19 cellular contexts compared by ENCODE assay signal in the genomic region with DNA sequence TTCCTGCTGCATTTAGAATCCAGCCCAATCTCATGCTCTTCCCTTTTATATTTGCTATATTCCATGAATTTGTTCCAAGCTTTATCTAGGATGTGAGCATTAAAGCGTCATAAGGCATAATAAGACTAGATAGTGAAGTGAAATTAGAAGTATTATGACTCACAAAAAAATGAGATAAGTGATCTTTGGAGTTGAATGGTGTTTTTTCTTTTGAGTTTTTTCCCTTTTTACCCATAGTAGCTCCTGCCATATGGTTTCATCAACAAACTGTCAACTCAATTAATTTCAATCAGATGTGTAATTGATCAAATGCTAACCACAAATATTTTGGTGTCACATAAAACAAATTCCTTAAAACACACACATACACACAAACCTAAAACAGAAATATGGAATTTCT. TPM values are rescaled to one million over a fixed set of nuclear protein-coding genes. Genes with fewer than 3 reads are reported as not detected.
DNase-seq lines count a peak whose midpoint lies in the region; ATAC-seq, FAIRE-seq and TF ChIP-seq lines count a peak whose summit lies in the region.
"Had no signal": no experiment of that assay in that cellular context is flagged by ENCODE, and none has a peak within 500 bp of the region (broad histone marks: within the 10 kb centered on the region; RNA-seq: fewer than 3 reads in every experiment).

No MANE protein-coding gene starts in this region.

- no peak overlapping the region for H3K4me3 ChIP-seq in K562
- H3K4me3 ChIP-seq: MG63, SJCRH30 had no signal

- TF ChIP-seq RAD21 in K562 (CRISPR knock-in tag; conservative IDR thresholded peaks at IDR 0.05 in 1 of 2, IDR thresholded peaks at IDR 0.05 in 1 of 2) = no peak

- H3K9ac ChIP-seq in K562 (ENCODE audit: insufficient read depth in 1 of 2, low read depth in 2 of 2, low read length in 2 of 2) = 0 out of 4 replicates have a peak overlapping the region, but pooled peaks of 1 of the 2 experiments have one; percentile 1

- 0 out of 2 replicates have a peak, but pooled peaks cover 4% of the 10 kb centered on the region for H4K20me1 ChIP-seq in K562 (replicated peaks; ENCODE audit: control insufficient read depth, insufficient read depth, low read length)

- no peaks in the 10 kb centered on the region for H3K27me3 Mint-ChIP-seq in nephron (ENCODE audit: low read depth)
- H3K27me3 Mint-ChIP-seq: IgD-negative memory B cell had no signal

- no TSS peak for BruUV-seq in K562 (replicated peaks; lab: Mats Ljungman, UMichigan)

- no peaks in the 10 kb centered on the region for H3K9me1 ChIP-seq in K562 (ENCODE audit: control insufficient read depth, insufficient read depth, low read length)

- in situ Hi-C loops in K562 (cut with MboI) = no loop called here

- H3K9me3 Mint-ChIP-seq in nephron = no peaks in the 10 kb centered on the region
- H3K9me3 Mint-ChIP-seq: CD8-positive, alpha-beta T cell had no signal

- H3K4me1 ChIP-seq in K562 (replicated peaks in 1 of 2; ENCODE audit: control insufficient read depth in 2 of 2, insufficient read depth in 2 of 2, low read length in 2 of 2) = peaks cover 0 to 8% of the 10 kb centered on the region in 2 experiments; a peak in 4 of 5 replicates
- H3K4me1 ChIP-seq: SJCRH30 had no signal

- DNase-seq in AG20443 (ENCODE audit: low spot score) = peak; percentile 6
- peak; percentile 38 for DNase-seq in NCI-H226
- no peak for DNase-seq in K562 (ENCODE audit: extremely low read depth in 1 of 4, low spot score in 3 of 4)
- no peak for DNase-seq in stimulated activated CD4-positive, alpha-beta T cell treated with anti-CD3 and anti-CD28 coated beads, Interleukin-2, amount 100 ng/mL, for 48 hours
- DNase-seq in epidermal melanocyte (ENCODE audit: insufficient read length, low spot score) = no peak
- DNase-seq: CD8-positive, alpha-beta T cell; H7; Kasumi-1; MG63; NCI-H1048; NCI-H1436; NCI-H2029; SJCRH30 had no signal

- TF ChIP-seq POLR2A in K562 (conservative IDR thresholded peaks at IDR 0.05) = no peak

- H3K27me3 ChIP-seq in K562 (ENCODE audit: control insufficient read depth in 2 of 2, insufficient read depth in 2 of 2, low read length in 2 of 2) = no peaks in the 10 kb centered on the region
- H3K27me3 ChIP-seq: MG63, SJCRH30 had no signal

- no peak for TF ChIP-seq EP300 in K562 (IDR thresholded peaks at IDR 0.05; ENCODE audit: low read length)

- CTCF ChIA-PET in K562 (lab: Yijun Ruan, JAX; ENCODE audit: low intra/inter-chr PET ratio) = no interaction called here

- TF ChIP-seq CTCF in K562 (IDR thresholded peaks at IDR 0.05 in 2 of 3, conservative IDR thresholded peaks at IDR 0.05 in 1 of 3; ENCODE audit: insufficient read depth in 2 of 3, low read depth in 1 of 3, low read length in 3 of 3) = no peak
- no peak for TF ChIP-seq CTCF in nephron (IDR thresholded peaks at IDR 0.05; ENCODE audit: unreplicated experiment in 3 of 3)

- peak overlapping the region; percentile 6; the same call in 1 of the 3 replicates for H3K27ac ChIP-seq in K562 (ENCODE audit: extremely low read depth, low read depth, low read length)
- H3K27ac ChIP-seq: HL-60, SJCRH30 had no signal

- peaks cover 92% of the 10 kb centered on the region for H3K79me2 ChIP-seq in K562 (ENCODE audit: control insufficient read depth, insufficient read depth, low read length)

- no peak overlapping the region for H3K4me2 ChIP-seq in K562 (ENCODE audit: insufficient read depth, low read length)

- 40% methylated on average over 1 of the region's 1 CpG for WGBS in K562 (ENCODE audit: insufficient coverage, low coverage, missing lambda C conversion rate)

- peaks cover 35% of the 10 kb centered on the region for H3K36me3 Mint-ChIP-seq in nephron (ENCODE audit: low read depth)

- no peak overlapping the region for H2AFZ ChIP-seq in K562 (ENCODE audit: low read depth, low read length)

- no peaks in the 10 kb centered on the region for H3K9me3 ChIP-seq in K562 (replicated peaks; ENCODE audit: control insufficient read depth, insufficient read depth, low read depth, low read length)
- H3K9me3 ChIP-seq: MG63, SJCRH30 had no signal

- peak overlapping the region; percentile 2 to 19 (median 8) for H3K27ac Mint-ChIP-seq in nephron
- H3K27ac Mint-ChIP-seq: CD8-positive, alpha-beta T cell had no signal

- H3K4me3 Mint-ChIP-seq in nephron = no peak overlapping the region
- H3K4me3 Mint-ChIP-seq: CD8-positive, alpha-beta T cell had no signal

- ATAC-seq in K562 (no peak), GM21367 (IDR thresholded peaks at IDR 0.05; ENCODE audit: unreplicated experiment) (no peak), HG02870 (IDR thresholded peaks at IDR 0.05; ENCODE audit: unreplicated experiment) (no peak)
- ATAC-seq: CD8-positive, alpha-beta T cell; Panc1 had no signal

- POLR2A ChIA-PET in K562 (lab: Yijun Ruan, JAX) = interaction anchor here (0.6 to 2.3 kb wide), 9 partner anchors 9 to 135 kb away, joined by 3 to 9 read pairs (median 3); no protein-coding TSS in a partner anchor

- peaks cover 8% of the 10 kb centered on the region for H3K4me1 Mint-ChIP-seq in nephron

- intact Hi-C loops in K562 (cut with micrococcal nuclease) = loop anchor here (5.0 kb wide), 1 partner anchor 120 kb away; a partner anchor contains a TSS

- no peak for FAIRE-seq in K562 (lab: Jason Lieb, UNC)

- peaks cover 40% of the 10 kb centered on the region for H3K36me3 ChIP-seq in K562 (ENCODE audit: control insufficient read depth, insufficient read depth, low read length)

TF ChIP-seq in K562, 482 proteins besides CTCF, POLR2A, EP300 and RAD21:
- TF ChIP-seq POLR3A (IDR thresholded peaks at IDR 0.05; ENCODE audit: borderline replicate concordance, extremely low read depth, insufficient read depth, insufficient read length) = no peak
- TF ChIP-seq SMARCE1 (IDR thresholded peaks at IDR 0.05) = 0 out of 2 replicates have a peak, but pooled peaks have one; percentile 18
- peak; percentile 60; the same call in 1 of the 2 replicates for TF ChIP-seq FOSL1 (tag; conservative IDR thresholded peaks at IDR 0.05)
- no peak for TF ChIP-seq KDM5B (IDR thresholded peaks at IDR 0.05; ENCODE audit: insufficient replicate concordance, low read depth, low read length)
- TF ChIP-seq, protein P1, sequence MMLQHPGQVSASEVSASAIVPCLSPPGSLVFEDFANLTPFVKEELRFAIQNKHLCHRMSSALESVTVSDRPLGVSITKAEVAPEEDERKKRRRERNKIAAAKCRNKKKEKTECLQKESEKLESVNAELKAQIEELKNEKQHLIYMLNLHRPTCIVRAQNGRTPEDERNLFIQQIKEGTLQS (IDR thresholded peaks at IDR 0.05) = peak; percentile 39; the same call in 1 of the 2 replicates
- TF ChIP-seq, protein P1 (CRISPR knock-in tag; conservative IDR thresholded peaks at IDR 0.05) = no peak

RNA-seq across cellular contexts. Expression of a gene that starts 17.0 kb away (rescaled TPM):
- 81.9 and 159 TPM in 2 replicates for total RNA-seq in K562 (2011; cell fraction: chromatin; rRNA removed; ENCODE audit: low replicate concordance)
- total RNA-seq in K562 (2011; cell fraction: nucleolus; rRNA removed) = 31.5 and 52.2 TPM in 2 replicates
- 65.8 and 115 TPM in 2 replicates for total RNA-seq in K562 (2011; cell fraction: nucleoplasm; rRNA removed)
- total RNA-seq in K562 (2014; rRNA removed) = 23.7 and 25.6 TPM in 2 replicates
- total RNA-seq in K562 (2014; rRNA removed; fragmentation: Illumina TruSeq; extraction: Trizol) = 31.4 and 33.3 TPM in 2 replicates
- total RNA-seq in K562 (2015; rRNA removed; fragmentation: Illumina TruSeq; extraction: Trizol) = 32.3 and 39.3 TPM in 2 replicates
- 38.7 and 41.7 TPM in 2 replicates for total RNA-seq in K562 (2021)
- 80.5 and 117 TPM in 2 replicates for polyA plus RNA-seq in K562 (2011; rRNA removed)
- polyA plus RNA-seq in K562 (2011; cell fraction: cytosol; rRNA removed) = 34.1 and 98.5 TPM in 2 replicates
- polyA plus RNA-seq in K562 (2011; cell fraction: nucleus; rRNA removed) = 64.5 and 148 TPM in 2 replicates
- polyA plus RNA-seq in K562 (2012) = 25.6 and 27.9 TPM in 2 replicates
- 27.8 and 32.0 TPM in 2 replicates for polyA plus RNA-seq in K562 (2014; fragmentation: Illumina TruSeq; extraction: Trizol)
- 10 to 100 TPM in 1 of 2 experiments, 1 to 10 TPM in 1; 9.8 to 11.3 TPM for polyA plus RNA-seq in K562 (2014; fragmentation: Nextera tagmentation; extraction: Ambion mirVana)
- 24.2 and 25.4 TPM in 2 replicates for polyA plus RNA-seq in K562 (2014; rRNA removed)
- 161 and 267 TPM in 2 replicates for polyA minus RNA-seq in K562 (2011; rRNA and poly(A)+ RNA removed)
- polyA minus RNA-seq in K562 (2011; cell fraction: cytosol; rRNA and poly(A)+ RNA removed) = 47.6 and 59.6 TPM in 2 replicates
- 16.6 and 47.5 TPM in 2 replicates for polyA minus RNA-seq in K562 (2011; cell fraction: nucleus; rRNA and poly(A)+ RNA removed)

RNA-seq across cellular contexts. Expression of a gene that starts 36.2 kb away (rescaled TPM):
- total RNA-seq in K562 (2011; cell fraction: chromatin; rRNA removed; ENCODE audit: low replicate concordance) = 44.6 and 55.2 TPM in 2 replicates
- total RNA-seq in K562 (2011; cell fraction: nucleolus; rRNA removed) = 27.8 and 39.1 TPM in 2 replicates
- total RNA-seq in K562 (2011; cell fraction: nucleoplasm; rRNA removed) = 35.3 and 48.6 TPM in 2 replicates
- total RNA-seq in K562 (2014; rRNA removed) (39.9 and 58.3 TPM in 2 replicates), K562 (2014; rRNA removed; fragmentation: Illumina TruSeq; extraction: Trizol) (57.9 and 58.7 TPM in 2 replicates), K562 (2015; rRNA removed; fragmentation: Illumina TruSeq; extraction: Trizol) (60.8 and 61.1 TPM in 2 replicates), K562 (2021) (61.3 and 61.5 TPM in 2 replicates)
- polyA plus RNA-seq in K562 (2011; rRNA removed) (86.1 and 93.1 TPM in 2 replicates), K562 (2014; fragmentation: Illumina TruSeq; extraction: Trizol) (79.1 and 88.3 TPM in 2 replicates), K562 (2014; fragmentation: Nextera tagmentation; extraction: Ambion mirVana) (100 to 1,000 TPM; 182 to 184 TPM), K562 (2014; rRNA removed) (41.4 and 53.6 TPM in 2 replicates)
- polyA plus RNA-seq in K562 (2011; cell fraction: cytosol; rRNA removed) = 92.1 and 106 TPM in 2 replicates
- 50.5 and 58.1 TPM in 2 replicates for polyA plus RNA-seq in K562 (2011; cell fraction: nucleus; rRNA removed)
- 44.2 and 51.4 TPM in 2 replicates for polyA plus RNA-seq in K562 (2012)
- 51.1 and 58.2 TPM in 2 replicates for polyA minus RNA-seq in K562 (2011; rRNA and poly(A)+ RNA removed)
- polyA minus RNA-seq in K562 (2011; cell fraction: cytosol; rRNA and poly(A)+ RNA removed) = 31.9 and 37.4 TPM in 2 replicates
- 19.8 and 43.2 TPM in 2 replicates for polyA minus RNA-seq in K562 (2011; cell fraction: nucleus; rRNA and poly(A)+ RNA removed)

Comparison
In these comparisons a context has a peak if more than half of its experiments do, and no peak if none do; other contexts are left out.
1. DNase-seq: peak in AG20443 (single experiment) and NCI-H226 (single experiment); none in K562 (0 of 4), stimulated activated CD4-positive, alpha-beta T cell treated with anti-CD3 and anti-CD28 coated beads, Interleukin-2, amount 100 ng/mL, for 48 hours (0 of 2) and epidermal melanocyte (single experiment).